Comparison of ENCODE assay signal across 21 cellular contexts in genomic region chr6:167454003-167454402, GRCh38.
DNase-seq lines count a peak whose midpoint lies in the region; FAIRE-seq and TF ChIP-seq lines count a peak whose summit lies in the region.
"Had no signal": no experiment of that assay in that cellular context is flagged by ENCODE, and none has a peak within 500 bp of the region (broad histone marks: within the 10 kb centered on the region; RNA-seq: fewer than 3 reads in every experiment).

No MANE protein-coding gene starts in this region.

- no peak for FAIRE-seq in H1 (lab: Jason Lieb, UNC)
- FAIRE-seq: A204.1, G401.6, GM12892, GM18507 had no signal

- CTCF ChIA-PET in HEK293 (lab: Yijun Ruan, JAX) (no interaction called here), H1 (lab: Charles Lee; ENCODE audit: partially characterized antibody) (no interaction called here)

- no peak overlapping the region for H3K56ac ChIP-seq in H1 (replicated peaks; ENCODE audit: insufficient read length, low read depth, low read length)

- H3K18ac ChIP-seq in H1 (ENCODE audit: extremely low read depth, low read length): no peak overlapping the region

- no peaks in the 10 kb centered on the region for H3K4me1 ChIP-seq in HEK293 (ENCODE audit: control insufficient read depth, insufficient read depth, low read length)
- peaks cover 0 to 5% (median 1%) of the 10 kb centered on the region in 4 experiments; a peak in 3 of 7 replicates for H3K4me1 ChIP-seq in H1 (replicated peaks in 1 of 4; ENCODE audit: control insufficient read depth in 3 of 4, insufficient read depth in 4 of 4, low read length in 3 of 4)
- H3K4me1 ChIP-seq in smooth muscle cell (ENCODE audit: low read depth): no peaks in the 10 kb centered on the region
- H3K4me1 ChIP-seq: BE2C, BLaER1 had no signal

- no peak overlapping the region for H2BK20ac ChIP-seq in H1 (ENCODE audit: low read length)

- no peak for TF ChIP-seq CTCF in HEK293 (tag by site-specific recombination; IDR thresholded peaks at IDR 0.05)
- TF ChIP-seq CTCF in VCaP (conservative IDR thresholded peaks at IDR 0.05): no peak
- TF ChIP-seq CTCF in H1 (IDR thresholded peaks at IDR 0.05; ENCODE audit: control extremely low read depth in 1 of 3, insufficient read depth in 1 of 3, low read depth in 1 of 3, low read length in 3 of 3): no peak
- no peak for TF ChIP-seq CTCF in smooth muscle cell (IDR thresholded peaks at IDR 0.05; ENCODE audit: borderline replicate concordance, insufficient read depth, poor library complexity, severe bottlenecking)

- no peak overlapping the region for H3K4me2 ChIP-seq in H1 (ENCODE audit: insufficient read depth in 1 of 2, low read depth in 2 of 2, low read length in 2 of 2)
- no peak overlapping the region for H3K4me2 ChIP-seq in smooth muscle cell
- H3K4me2 ChIP-seq: BLaER1 had no signal

- H3K27ac ChIP-seq in HEK293 (ENCODE audit: extremely low read depth, low read depth, low read length): no peak overlapping the region
- peak overlapping the region; percentile 95; the same call in 1 of the 2 replicates for H3K27ac ChIP-seq in VCaP
- no peak overlapping the region for H3K27ac ChIP-seq in H1 (ENCODE audit: low read depth, low read length)
- H3K27ac ChIP-seq in smooth muscle cell (ENCODE audit: low read depth): no peak overlapping the region
- H3K27ac ChIP-seq: BLaER1 had no signal

- no peaks in the 10 kb centered on the region for H4K20me1 ChIP-seq in H1 (replicated peaks in 1 of 2; ENCODE audit: control insufficient read depth in 1 of 2, insufficient read depth in 2 of 2, low read length in 2 of 2)
- H4K20me1 ChIP-seq in smooth muscle cell (ENCODE audit: low read depth): no peaks in the 10 kb centered on the region
- H4K20me1 ChIP-seq: BLaER1 had no signal

- H3K36me3 ChIP-seq in HEK293 (ENCODE audit: control insufficient read depth in 2 of 2, insufficient read depth in 1 of 2, low read length in 2 of 2) (no peaks in the 10 kb centered on the region), H1 (ENCODE audit: control insufficient read depth in 2 of 4, insufficient read depth in 4 of 4, low read length in 3 of 4) (no peaks in the 10 kb centered on the region), smooth muscle cell (ENCODE audit: low read depth) (no peaks in the 10 kb centered on the region)
- H3K36me3 ChIP-seq: BE2C, BLaER1 had no signal

- POLR2A ChIA-PET in HEK293 (lab: Yijun Ruan, JAX): no interaction called here
- POLR2A ChIA-PET in H1 (lab: Charles Lee; ENCODE audit: partially characterized antibody): no interaction called here

- H3K79me1 ChIP-seq in H1 (ENCODE audit: low read depth, low read length): no peaks in the 10 kb centered on the region

- TF ChIP-seq POLR2A in H1 (IDR thresholded peaks at IDR 0.05; ENCODE audit: control extremely low read depth in 1 of 2, low read depth in 2 of 2, low read length in 2 of 2): no peak

- DNase-seq in H1 (ENCODE audit: low read depth in 1 of 2, low spot score in 2 of 2) (no peak), NCI-H524 treated with DMSO at 0.1 percent for 48 hours (lab: John Stamatoyannopoulos, UW) (no peak), smooth muscle cell (lab: John Stamatoyannopoulos, UW; ENCODE audit: unreplicated experiment) (no peak), DMS 273 treated with DMSO at 0.1 percent for 48 hours (lab: John Stamatoyannopoulos, UW) (no peak)
- DNase-seq: 8988T; ACHN; BE2C; C1 segment of cervical spinal cord; CD4-positive, alpha-beta memory T cell; CD4-positive, CD25-positive, alpha-beta regulatory T cell; CD8-positive, alpha-beta memory T cell; COR-L47; DMS79 treated with DMSO at 0.1 percent for 48 hours; GF-D8 had no signal

- no peak for TF ChIP-seq EP300 in H1 (IDR thresholded peaks at IDR 0.05; ENCODE audit: borderline replicate concordance in 1 of 2, low read depth in 2 of 2, low read length in 2 of 2)

- H3K4me3 ChIP-seq in HEK293 (ENCODE audit: low read depth, low read length) (no peak overlapping the region), H1 (ENCODE audit: extremely low read depth in 1 of 4, insufficient read depth in 2 of 4, low read depth in 3 of 4, low read length in 4 of 4) (no peak overlapping the region), smooth muscle cell (no peak overlapping the region)
- H3K4me3 ChIP-seq: BLaER1 had no signal

- H2BK15ac ChIP-seq in H1 (ENCODE audit: low read length): no peak overlapping the region

- H2BK12ac ChIP-seq in H1 (ENCODE audit: low read depth, low read length): peak overlapping the region; percentile 44; the same call in 1 of the 2 replicates

- no peak overlapping the region for H2AFZ ChIP-seq in H1 (ENCODE audit: low read length)
- no peak overlapping the region for H2AFZ ChIP-seq in smooth muscle cell (ENCODE audit: low read depth)

- H3K9ac ChIP-seq in H1 (replicated peaks in 1 of 4; ENCODE audit: extremely low read depth in 1 of 4, low read depth in 3 of 4, low read length in 3 of 4) (no peak overlapping the region), smooth muscle cell (ENCODE audit: low read depth) (no peak overlapping the region)
- H3K9ac ChIP-seq: BLaER1 had no signal

- no peaks in the 10 kb centered on the region for H3K9me3 ChIP-seq in HEK293 (ENCODE audit: control insufficient read depth, insufficient read depth, low read depth, low read length)
- H3K9me3 ChIP-seq in H1 (ENCODE audit: insufficient read depth in 2 of 2, low read depth in 1 of 2, low read length in 1 of 2): no peaks in the 10 kb centered on the region
- H3K9me3 ChIP-seq in smooth muscle cell (replicated peaks; ENCODE audit: low read depth): no peaks in the 10 kb centered on the region
- H3K9me3 ChIP-seq: BE2C, BLaER1 had no signal

- H3F3A ChIP-seq in smooth muscle cell (ENCODE audit: low read depth): no peaks in the 10 kb centered on the region

- no peak overlapping the region for H3K4ac ChIP-seq in H1 (replicated peaks; ENCODE audit: insufficient read length, low read depth, low read length)

- H3K79me2 ChIP-seq in H1 (ENCODE audit: control insufficient read depth in 1 of 2, insufficient read depth in 2 of 2, low read length in 2 of 2) (no peaks in the 10 kb centered on the region), smooth muscle cell (ENCODE audit: low read depth) (no peaks in the 10 kb centered on the region)

- H3K23ac ChIP-seq in H1 (ENCODE audit: insufficient read length): no peak overlapping the region

- H2AK5ac ChIP-seq in H1 (ENCODE audit: low read depth, low read length): no peak overlapping the region

- H2BK5ac ChIP-seq in H1 (ENCODE audit: low read depth, low read length): no peak overlapping the region

- no peaks in the 10 kb centered on the region for H3K27me3 ChIP-seq in H1 (replicated peaks in 1 of 4; ENCODE audit: control insufficient read depth in 3 of 4, extremely low read depth in 1 of 4, insufficient read depth in 3 of 4, low read length in 3 of 4)
- H3K27me3 ChIP-seq in smooth muscle cell (ENCODE audit: low read depth): peaks cover 20% of the 10 kb centered on the region
- H3K27me3 ChIP-seq: BLaER1 had no signal

- H2BK120ac ChIP-seq in H1 (replicated peaks; ENCODE audit: low read depth, low read length): no peak overlapping the region

- no peak for TF ChIP-seq RAD21 in H1 (IDR thresholded peaks at IDR 0.05 in 1 of 2, conservative IDR thresholded peaks at IDR 0.05 in 1 of 2; ENCODE audit: low read depth in 2 of 2, low read length in 2 of 2)

- H4K5ac ChIP-seq in H1 (ENCODE audit: insufficient read length, low read depth, low read length): no peak overlapping the region

- peaks cover 9% of the 10 kb centered on the region; the same call in 1 of the 2 replicates for H3K23me2 ChIP-seq in H1 (ENCODE audit: low read depth, low read length)

- no peak overlapping the region for H4K8ac ChIP-seq in H1 (ENCODE audit: extremely low read depth, insufficient read depth, low read length)

- H4K91ac ChIP-seq in H1 (replicated peaks; ENCODE audit: insufficient read length, low read length): no peak overlapping the region

- H3K14ac ChIP-seq in H1 (ENCODE audit: insufficient read length): no peak overlapping the region

TF ChIP-seq in HEK293, 187 proteins besides CTCF, POLR2A, EP300 and RAD21:
- TF ChIP-seq ZNF366 (tag by site-specific recombination; conservative IDR thresholded peaks at IDR 0.05) (peak; percentile 35; the same call in 1 of the 2 replicates), ZNF37A (tag by site-specific recombination; IDR thresholded peaks at IDR 0.05) (no peak), ZNF549 (tag by site-specific recombination; IDR thresholded peaks at IDR 0.05) (no peak), ZNF350 (tag by site-specific recombination; IDR thresholded peaks at IDR 0.05) (no peak), ZNF416 (tag by site-specific recombination; IDR thresholded peaks at IDR 0.05) (no peak), ZBTB1 (tag by site-specific recombination; IDR thresholded peaks at IDR 0.05) (no peak)

TF ChIP-seq in H1, 55 proteins besides CTCF, POLR2A, EP300 and RAD21:
- TF ChIP-seq SIRT6 (IDR thresholded peaks at IDR 0.05; ENCODE audit: low read length) (no peak), USF2 (IDR thresholded peaks at IDR 0.05; ENCODE audit: low read length) (no peak), SP4 (IDR thresholded peaks at IDR 0.05; ENCODE audit: low read length) (no peak)
